In the genomic region with DNA sequence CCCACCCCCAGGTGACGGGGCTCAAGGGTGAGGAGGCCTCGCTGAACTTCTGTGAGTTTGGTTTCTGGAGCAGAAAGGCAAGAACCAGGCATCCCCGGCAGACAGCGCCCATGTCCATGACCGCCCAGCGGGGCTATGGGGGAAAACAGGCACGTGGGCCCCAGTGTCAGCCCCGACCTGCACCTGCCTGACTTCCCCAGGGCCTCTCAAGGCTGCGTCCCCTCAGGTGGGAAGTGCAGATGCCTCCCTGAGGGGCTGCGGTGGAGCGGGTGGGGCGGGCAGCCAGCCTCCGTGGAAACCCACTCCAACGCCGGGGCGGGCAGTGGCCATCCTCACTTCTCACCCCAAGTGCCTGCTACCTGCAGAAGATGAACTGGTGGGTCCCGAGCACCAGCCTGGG, we compare ENCODE assay signal across 36 cellular contexts.
"Had no signal": no experiment of that assay in that cellular context is flagged by ENCODE, and none has a peak within 500 bp of the region (broad histone marks: within the 10 kb centered on the region; RNA-seq: fewer than 3 reads in every experiment).

No MANE protein-coding gene starts in this region.

- H3K27me3 ChIP-seq: MG63 had no signal

- H3K4me3 ChIP-seq: MG63 had no signal

- DNase-seq: Karpas-422, Kasumi-1, MG63, MM.1S, MV-4-11, NCI-H1048, NCI-H1092, NCI-H1092 treated with DMSO at 0.1 percent for 48 hours, NCI-H1105, NCI-H1105 treated with DMSO at 0.1 percent for 48 hours, NCI-H1417, NCI-H1417 treated with DMSO at 0.1 percent for 48 hours, NCI-H1436, NCI-H1436 treated with DMSO at 0.1 percent for 48 hours, NCI-H146, NCI-H1694, NCI-H1694 treated with DMSO at 0.1 percent for 48 hours, NCI-H187, NCI-H187 treated with DMSO at 0.1 percent for 48 hours, NCI-H1930, NCI-H2029, NCI-H2029 treated with DMSO at 0.1 percent for 48 hours, NCI-H2081, NCI-H2081 treated with DMSO at 0.1 percent for 48 hours, NCI-H2107, NCI-H2171, NCI-H2171 treated with DMSO at 0.1 percent for 48 hours, NCI-H2227 treated with DMSO at 0.1 percent for 48 hours, NCI-H226, NCI-H345, NCI-H446, NCI-H446 treated with DMSO at 0.1 percent for 48 hours, NCI-H510A, NCI-H510A treated with DMSO at 0.1 percent for 48 hours, NCI-H524, NCI-H524 treated with DMSO at 0.1 percent for 48 hours had no signal

- H3K9me3 ChIP-seq: MG63 had no signal
